Comparison of ENCODE assay signal across 1 cellular context in the genomic region with DNA sequence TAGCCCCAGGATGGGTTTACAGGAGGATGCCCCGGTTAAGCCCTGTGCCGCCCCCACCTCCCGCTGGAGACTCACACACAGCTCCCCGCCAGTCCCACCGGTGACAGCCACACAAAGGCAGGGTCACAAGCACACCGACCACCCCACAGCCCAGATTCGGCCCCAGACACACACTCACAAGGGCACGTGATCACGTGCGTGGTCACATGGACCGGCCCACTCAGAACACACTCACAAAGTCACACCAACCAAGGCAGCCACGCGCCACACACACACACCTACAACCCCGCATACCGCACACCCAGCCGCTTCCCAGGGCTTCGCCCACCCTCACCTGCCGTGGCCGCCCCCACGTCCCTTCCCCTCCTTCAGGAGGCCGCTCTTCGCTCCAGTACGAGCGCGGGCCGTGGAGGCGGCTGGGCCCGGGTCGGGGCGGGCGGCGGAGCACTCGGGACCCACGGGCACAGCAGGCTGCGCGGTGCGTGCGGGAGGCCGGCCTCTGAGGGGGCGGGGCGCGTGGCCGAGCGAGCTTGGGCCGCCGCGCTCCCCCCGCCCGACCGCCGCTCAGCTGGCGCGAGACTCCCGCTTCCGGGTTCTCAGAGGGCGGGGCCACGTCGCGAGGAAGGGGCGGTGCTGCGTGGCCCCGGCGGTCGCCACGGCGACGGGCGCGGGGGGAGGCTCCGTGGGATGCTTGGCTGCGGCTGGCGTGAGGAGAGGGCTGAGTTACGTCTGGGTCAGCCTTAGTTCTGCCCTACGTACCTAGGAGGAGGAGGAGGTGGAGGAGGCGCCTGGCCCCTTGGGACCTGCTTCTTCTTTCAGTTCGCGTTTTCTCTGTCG.
TF ChIP-seq lines count a peak whose summit lies in the region.

A gene with protein sequence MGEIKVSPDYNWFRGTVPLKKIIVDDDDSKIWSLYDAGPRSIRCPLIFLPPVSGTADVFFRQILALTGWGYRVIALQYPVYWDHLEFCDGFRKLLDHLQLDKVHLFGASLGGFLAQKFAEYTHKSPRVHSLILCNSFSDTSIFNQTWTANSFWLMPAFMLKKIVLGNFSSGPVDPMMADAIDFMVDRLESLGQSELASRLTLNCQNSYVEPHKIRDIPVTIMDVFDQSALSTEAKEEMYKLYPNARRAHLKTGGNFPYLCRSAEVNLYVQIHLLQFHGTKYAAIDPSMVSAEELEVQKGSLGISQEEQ (minus strand): TSS at position 584 of the 837 bp plus-strand sequence. CDS start 6,345 bp downstream, outside the sequence.

TF ChIP-seq in IMR-90, 13 proteins besides CTCF, POLR2A, EP300 and RAD21 (continued from another document):
- TF ChIP-seq, protein P1, sequence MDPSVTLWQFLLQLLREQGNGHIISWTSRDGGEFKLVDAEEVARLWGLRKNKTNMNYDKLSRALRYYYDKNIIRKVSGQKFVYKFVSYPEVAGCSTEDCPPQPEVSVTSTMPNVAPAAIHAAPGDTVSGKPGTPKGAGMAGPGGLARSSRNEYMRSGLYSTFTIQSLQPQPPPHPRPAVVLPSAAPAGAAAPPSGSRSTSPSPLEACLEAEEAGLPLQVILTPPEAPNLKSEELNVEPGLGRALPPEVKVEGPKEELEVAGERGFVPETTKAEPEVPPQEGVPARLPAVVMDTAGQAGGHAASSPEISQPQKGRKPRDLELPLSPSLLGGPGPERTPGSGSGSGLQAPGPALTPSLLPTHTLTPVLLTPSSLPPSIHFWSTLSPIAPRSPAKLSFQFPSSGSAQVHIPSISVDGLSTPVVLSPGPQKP (IDR thresholded peaks at IDR 0.05; ENCODE audit: borderline replicate concordance, low read depth, low read length): no peak
- TF ChIP-seq CHD1 (IDR thresholded peaks at IDR 0.05; ENCODE audit: low read depth, low read length) (peak; percentile 63; the same call in 1 of the 2 replicates), FOS (IDR thresholded peaks at IDR 0.05; ENCODE audit: low read depth, low read length) (peak; percentile 47; the same call in 1 of the 2 replicates), MAFK (IDR thresholded peaks at IDR 0.05; ENCODE audit: low read depth, low read length) (no peak), RCOR1 (IDR thresholded peaks at IDR 0.05; ENCODE audit: insufficient replicate concordance, low read length) (no peak), SMC3 (IDR thresholded peaks at IDR 0.05; ENCODE audit: low read depth, low read length) (no peak), BHLHE40 (IDR thresholded peaks at IDR 0.05; ENCODE audit: low read depth, low read length) (peak; percentile 95), CEBPB (IDR thresholded peaks at IDR 0.05; ENCODE audit: low read depth, low read length) (no peak), RFX5 (IDR thresholded peaks at IDR 0.05; ENCODE audit: low read depth, low read length) (no peak)
